In the genomic region with DNA sequence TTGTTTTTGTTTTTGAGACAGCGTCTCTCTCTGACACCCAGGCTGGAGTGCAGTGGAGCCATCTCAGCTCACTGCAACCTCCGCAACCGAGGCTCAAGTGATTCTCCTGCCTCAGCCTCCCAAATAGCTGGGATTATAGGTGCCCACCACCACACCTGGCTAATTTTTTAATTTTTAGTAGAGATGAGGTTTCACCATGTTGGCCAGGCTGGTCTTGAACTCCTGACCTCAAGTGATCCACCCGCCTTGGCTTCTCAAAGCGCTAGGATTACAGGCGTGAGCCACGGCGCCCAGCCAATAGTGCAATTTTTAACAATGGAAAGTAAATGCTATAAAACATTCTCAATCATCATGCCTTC, we compare ENCODE assay signal across 3 cellular contexts. TPM values are rescaled to one million over a fixed set of nuclear protein-coding genes. Genes with fewer than 3 reads are reported as not detected.
"Had no signal": no experiment of that assay in that cellular context is flagged by ENCODE, and none has a peak within 500 bp of the region (broad histone marks: within the 10 kb centered on the region; RNA-seq: fewer than 3 reads in every experiment).

No MANE protein-coding gene starts in this region.

RNA-seq across cellular contexts. Expression of a gene that starts 21.8 kb away (rescaled TPM):
- total RNA-seq: GM23248, H4, HFFc6 had no signal
- polyA plus RNA-seq: GM23248 had no signal
